In genomic region chr19:55278391-55279135, GRCh38 we compare ENCODE assay signal across 12 cellular contexts. TPM values are rescaled to one million over a fixed set of nuclear protein-coding genes. Genes with fewer than 3 reads are reported as not detected.
DNase-seq lines count a peak whose midpoint lies in the region; ATAC-seq and TF ChIP-seq lines count a peak whose summit lies in the region.
"Had no signal": no experiment of that assay in that cellular context is flagged by ENCODE, and none has a peak within 500 bp of the region (broad histone marks: within the 10 kb centered on the region; RNA-seq: fewer than 3 reads in every experiment).

No MANE protein-coding gene starts in this region.

- H3K9me3 Mint-ChIP-seq in activated naive CD4-positive, alpha-beta T cell treated with anti-CD3 and anti-CD28 coated beads, Interleukin-2, amount 50 U/mL, for 24 hours, result no peaks in the 10 kb centered on the region
- no peaks in the 10 kb centered on the region for H3K9me3 Mint-ChIP-seq in activated CD4-positive, alpha-beta memory T cell treated with anti-CD3 and anti-CD28 coated beads for 36 hours
- no peaks in the 10 kb centered on the region for H3K9me3 Mint-ChIP-seq in stimulated activated effector memory CD8-positive, alpha-beta T cell treated with anti-CD3 and anti-CD28 coated beads, Interleukin-12 subunit alpha, Interleukin-12 subunit beta, amount 100 ng/mL, for 72 hours

- H3K27me3 Mint-ChIP-seq in activated naive CD4-positive, alpha-beta T cell treated with anti-CD3 and anti-CD28 coated beads, Interleukin-2, amount 50 U/mL, for 24 hours, result no peaks in the 10 kb centered on the region
- no peaks in the 10 kb centered on the region for H3K27me3 Mint-ChIP-seq in activated CD4-positive, alpha-beta memory T cell treated with anti-CD3 and anti-CD28 coated beads for 36 hours

- ATAC-seq in stimulated activated effector memory CD8-positive, alpha-beta T cell treated with anti-CD3 and anti-CD28 coated beads, Interleukin-12 subunit alpha, Interleukin-12 subunit beta, amount 100 ng/mL, for 72 hours, result no peak
- ATAC-seq in upper lobe of right lung, result no peak
- no peak for ATAC-seq in gastrocnemius medialis

- in situ Hi-C loops in gastrocnemius medialis (cut with MboI; ENCODE audit: low sequenced_read_pairs in 4 of 4), result loop anchor here in 1 of 4 donors (25.0 kb wide), 1 partner anchor 134 kb away; the partner anchor contains the start of gene UBE2S

- POLR2A ChIA-PET in activated CD4-positive, alpha-beta memory T cell treated with anti-CD3 and anti-CD28 coated beads for 36 hours (lab: Charles Lee), result no interaction called here

- H3K27ac ChIP-seq in upper lobe of right lung, result no peak overlapping the region
- H3K27ac ChIP-seq in gastrocnemius medialis, result no peak overlapping the region

- peak overlapping the region; percentile 12 for H3K27ac Mint-ChIP-seq in activated naive CD4-positive, alpha-beta T cell treated with anti-CD3 and anti-CD28 coated beads, Interleukin-2, amount 50 U/mL, for 24 hours
- H3K27ac Mint-ChIP-seq in activated CD4-positive, alpha-beta memory T cell treated with anti-CD3 and anti-CD28 coated beads for 36 hours, result no peak overlapping the region
- H3K27ac Mint-ChIP-seq in stimulated activated effector memory CD8-positive, alpha-beta T cell treated with anti-CD3 and anti-CD28 coated beads, Interleukin-12 subunit alpha, Interleukin-12 subunit beta, amount 100 ng/mL, for 72 hours, result peak overlapping the region; percentile 98

- H3K4me1 Mint-ChIP-seq in activated naive CD4-positive, alpha-beta T cell treated with anti-CD3 and anti-CD28 coated beads, Interleukin-2, amount 50 U/mL, for 24 hours, result peaks cover 19% of the 10 kb centered on the region
- H3K4me1 Mint-ChIP-seq in activated CD4-positive, alpha-beta memory T cell treated with anti-CD3 and anti-CD28 coated beads for 36 hours (ENCODE audit: low read depth), result peaks cover 40% of the 10 kb centered on the region
- H3K4me1 Mint-ChIP-seq in stimulated activated effector memory CD8-positive, alpha-beta T cell treated with anti-CD3 and anti-CD28 coated beads, Interleukin-12 subunit alpha, Interleukin-12 subunit beta, amount 100 ng/mL, for 72 hours, result peaks cover 55% of the 10 kb centered on the region

- no peak for TF ChIP-seq POLR2A in gastrocnemius medialis (IDR thresholded peaks at IDR 0.05)

- H3K36me3 Mint-ChIP-seq in activated naive CD4-positive, alpha-beta T cell treated with anti-CD3 and anti-CD28 coated beads, Interleukin-2, amount 50 U/mL, for 24 hours, result peaks cover 14% of the 10 kb centered on the region
- peaks cover 13% of the 10 kb centered on the region for H3K36me3 Mint-ChIP-seq in activated CD4-positive, alpha-beta memory T cell treated with anti-CD3 and anti-CD28 coated beads for 36 hours
- H3K36me3 Mint-ChIP-seq in stimulated activated effector memory CD8-positive, alpha-beta T cell treated with anti-CD3 and anti-CD28 coated beads, Interleukin-12 subunit alpha, Interleukin-12 subunit beta, amount 100 ng/mL, for 72 hours, result peaks cover 37% of the 10 kb centered on the region

- H3K9me3 ChIP-seq in upper lobe of right lung, result no peaks in the 10 kb centered on the region
- H3K9me3 ChIP-seq in gastrocnemius medialis, result no peaks in the 10 kb centered on the region

- no peak for DNase-seq in activated naive CD4-positive, alpha-beta T cell treated with anti-CD3 and anti-CD28 coated beads, Interleukin-2, amount 50 U/mL, for 16 hours
- no peak for DNase-seq in activated CD4-positive, alpha-beta memory T cell treated with anti-CD3 and anti-CD28 coated beads for 36 hours
- DNase-seq in stimulated activated effector memory CD8-positive, alpha-beta T cell treated with anti-CD3 and anti-CD28 coated beads, Interleukin-12 subunit alpha, Interleukin-12 subunit beta, amount 100 ng/mL, for 72 hours (ENCODE audit: low spot score in 2 of 2), result no peak
- DNase-seq in upper lobe of right lung, result no peak
- DNase-seq in mesenteric fat pad (ENCODE audit: low spot score), result no peak
- DNase-seq in gastrocnemius medialis, result no peak
- DNase-seq: H7, hypothalamus, NCI-H510A treated with DMSO at 0.1 percent for 48 hours, WERI-Rb-1 had no signal

- H3K4me3 Mint-ChIP-seq in activated naive CD4-positive, alpha-beta T cell treated with anti-CD3 and anti-CD28 coated beads, Interleukin-2, amount 50 U/mL, for 24 hours, result peak overlapping the region; percentile 99
- peak overlapping the region; percentile 93 for H3K4me3 Mint-ChIP-seq in activated CD4-positive, alpha-beta memory T cell treated with anti-CD3 and anti-CD28 coated beads for 36 hours
- peak overlapping the region; percentile 100 for H3K4me3 Mint-ChIP-seq in stimulated activated effector memory CD8-positive, alpha-beta T cell treated with anti-CD3 and anti-CD28 coated beads, Interleukin-12 subunit alpha, Interleukin-12 subunit beta, amount 100 ng/mL, for 72 hours

- TF ChIP-seq CTCF in upper lobe of right lung (IDR thresholded peaks at IDR 0.05) (no peak), gastrocnemius medialis (IDR thresholded peaks at IDR 0.05 in 4 of 5, conservative IDR thresholded peaks at IDR 0.05 in 1 of 5) (no peak)

- H3K36me3 ChIP-seq in upper lobe of right lung (peaks cover 26% of the 10 kb centered on the region), gastrocnemius medialis (peaks cover 0 to 26% of the 10 kb centered on the region in 2 donors)

- peak overlapping the region; percentile 81 for H3K4me3 ChIP-seq in iPS-11a (ENCODE audit: low read depth, low read length)
- H3K4me3 ChIP-seq in upper lobe of right lung, result no peak overlapping the region
- peak overlapping the region in 1 of 4 donors; percentile 75 for H3K4me3 ChIP-seq in gastrocnemius medialis

- CTCF ChIA-PET in activated CD4-positive, alpha-beta memory T cell treated with anti-CD3 and anti-CD28 coated beads for 36 hours (lab: Charles Lee), result interaction anchor here (1.6 kb wide), 1 partner anchor 23 kb away, joined by 8 read pairs; no protein-coding TSS in a partner anchor

- intact Hi-C loops in activated CD4-positive, alpha-beta memory T cell treated with anti-CD3 and anti-CD28 coated beads for 36 hours (cut with micrococcal nuclease), result no loop called here
- intact Hi-C loops in upper lobe of right lung (cut with DNase I) (no loop called here), gastrocnemius medialis (cut with DNase I; ENCODE audit: low total_unique reads) (no loop called here)

- peaks cover 10% of the 10 kb centered on the region for H3K4me1 ChIP-seq in upper lobe of right lung
- H3K4me1 ChIP-seq in gastrocnemius medialis, result peaks cover 7 to 8% of the 10 kb centered on the region in 2 donors

- H3K27me3 ChIP-seq in upper lobe of right lung (no peaks in the 10 kb centered on the region), gastrocnemius medialis (peaks cover 0 to 5% (median 0%) of the 10 kb centered on the region in 3 donors)

RNA-seq across cellular contexts. Expression of gene HSPBP1, which starts 1.3 kb away (rescaled TPM):
- 10 to 100 TPM; 45.0 to 45.4 TPM for total RNA-seq in activated CD4-positive, alpha-beta memory T cell treated with anti-CD3 and anti-CD28 coated beads for 36 hours
- total RNA-seq in upper lobe of right lung (19.7 TPM), mesenteric fat pad (20.2 TPM), gastrocnemius medialis (10 to 100 TPM; 18.5 to 41.7 (median 36.7) TPM)

RNA-seq across cellular contexts. Expression of gene BRSK1, which starts 5.2 kb away (rescaled TPM):
- 1 to 10 TPM; 3.3 to 5.6 TPM for total RNA-seq in activated CD4-positive, alpha-beta memory T cell treated with anti-CD3 and anti-CD28 coated beads for 36 hours
- total RNA-seq in upper lobe of right lung (1.3 TPM), mesenteric fat pad (1.2 TPM), gastrocnemius medialis (not detected)

RNA-seq across cellular contexts. Expression of gene PPP6R1, which starts 19.7 kb away (rescaled TPM):
- 100 to 1,000 TPM; 180 to 200 TPM for total RNA-seq in activated CD4-positive, alpha-beta memory T cell treated with anti-CD3 and anti-CD28 coated beads for 36 hours
- total RNA-seq in upper lobe of right lung (61.0 TPM), mesenteric fat pad (49.4 TPM), gastrocnemius medialis (10 to 100 TPM; 14.6 to 47.9 (median 39.6) TPM)

RNA-seq across cellular contexts. Expression of gene TMEM150B, which starts 46.6 kb away (rescaled TPM):
- total RNA-seq in activated CD4-positive, alpha-beta memory T cell treated with anti-CD3 and anti-CD28 coated beads for 36 hours, result not detected
- total RNA-seq in upper lobe of right lung (23.9 TPM), mesenteric fat pad (7.1 TPM), gastrocnemius medialis (1 to 10 TPM in 1 of 4 donors, under 1 TPM in 1, not detected in 2; 0.40 to 3.3 TPM)

RNA-seq across cellular contexts. Expression of gene TMEM86B, which starts 50.0 kb away (rescaled TPM):
- total RNA-seq in activated CD4-positive, alpha-beta memory T cell treated with anti-CD3 and anti-CD28 coated beads for 36 hours, result 1 to 10 TPM; 4.8 to 6.5 TPM
- total RNA-seq in upper lobe of right lung, result 4.3 TPM
- 1.6 TPM for total RNA-seq in mesenteric fat pad
- 1 to 10 TPM in 3 of 4 donors, under 1 TPM in 1; 0.87 to 5.0 (median 1.7) TPM for total RNA-seq in gastrocnemius medialis
